In the genomic region with DNA sequence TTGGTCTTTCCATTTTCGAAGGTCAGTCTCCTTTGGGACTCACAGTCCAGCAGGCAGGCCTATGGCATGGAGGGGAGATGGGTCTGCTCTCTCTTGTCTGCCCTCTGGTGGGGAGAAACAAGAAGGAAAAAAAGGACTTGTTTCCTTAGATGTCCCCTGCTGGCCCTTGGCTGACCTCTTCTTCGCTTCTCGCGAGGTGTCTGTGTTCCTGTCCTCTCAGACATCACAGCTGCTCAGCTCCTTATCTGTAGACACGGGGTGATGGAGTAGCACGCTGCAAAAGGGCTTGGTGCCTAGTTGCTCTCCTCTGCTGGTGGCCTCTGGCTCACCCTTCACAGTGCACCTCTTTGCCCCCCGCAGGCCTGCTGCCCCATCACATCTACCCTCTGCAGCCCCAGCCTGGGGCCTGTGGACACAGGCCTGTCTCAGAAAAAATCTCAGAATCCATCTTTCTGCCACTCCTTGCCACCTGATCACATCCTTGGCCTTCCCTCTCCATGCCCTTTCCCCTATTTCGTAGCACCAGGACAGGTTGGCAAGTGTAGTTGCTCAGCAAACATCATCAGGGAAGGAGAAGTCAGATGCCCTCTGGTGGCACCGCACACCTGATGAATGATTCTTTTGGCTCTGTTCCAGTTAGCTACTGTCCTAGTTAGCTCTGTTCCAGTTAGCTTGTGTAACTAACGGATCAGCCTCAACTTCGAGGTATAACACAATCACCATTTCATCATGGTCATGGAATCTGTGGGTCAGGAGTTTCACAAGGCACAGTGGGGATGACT, we compare ENCODE assay signal across 8 cellular contexts. TPM values are rescaled to one million over a fixed set of nuclear protein-coding genes. Genes with fewer than 3 reads are reported as not detected.
DNase-seq lines count a peak whose midpoint lies in the region; ATAC-seq and TF ChIP-seq lines count a peak whose summit lies in the region.

No MANE protein-coding gene starts in this region.

- no peaks in the 10 kb centered on the region for H3F3A ChIP-seq in DOHH2 (ENCODE audit: control insufficient read depth, insufficient read depth)

- no peak overlapping the region for H3K4me3 ChIP-seq in DOHH2 (ENCODE audit: low read length)
- no peak overlapping the region for H3K4me3 ChIP-seq in right cardiac atrium (ENCODE audit: low read length)

- H3K27ac ChIP-seq in DOHH2 (ENCODE audit: low read depth, low read length) (no peak overlapping the region), RWPE1 (peak overlapping the region; percentile 34; the same call in 1 of the 2 replicates), right cardiac atrium (ENCODE audit: low read length) (peak overlapping the region; percentile 81)

- no peaks in the 10 kb centered on the region for H3K9me2 ChIP-seq in DOHH2 (replicated peaks; ENCODE audit: control insufficient read depth, low read length)

- no peak overlapping the region for H3K4me2 ChIP-seq in DOHH2 (ENCODE audit: low read length)

- no peaks in the 10 kb centered on the region for H3K79me2 ChIP-seq in DOHH2 (ENCODE audit: control insufficient read depth, low read length)

- H3K9me3 ChIP-seq in DOHH2 (ENCODE audit: control insufficient read depth, insufficient read depth, low read length) (no peaks in the 10 kb centered on the region), right cardiac atrium (ENCODE audit: control insufficient read depth, low read length) (no peaks in the 10 kb centered on the region)

- peak; percentile 89 for DNase-seq in LHCN-M2 (ENCODE audit: low read depth)
- peak; percentile 55 for DNase-seq in RWPE1 (ENCODE audit: low spot score)
- DNase-seq in astrocyte of the hippocampus (ENCODE audit: low read depth, low spot score): peak; percentile 89
- peak; percentile 87 to 92 (median 89) for DNase-seq in right cardiac atrium
- peak; percentile 80 for DNase-seq in pulmonary artery endothelial cell (ENCODE audit: low read depth, low spot score)

- POLR2A ChIA-PET in RWPE1 (lab: Yijun Ruan, JAX; ENCODE audit: low non-redundant PET): no interaction called here

- no peaks in the 10 kb centered on the region for H4K20me1 ChIP-seq in DOHH2 (ENCODE audit: control insufficient read depth, insufficient read depth, low read depth, low read length)

- CTCF ChIA-PET in RWPE1 (lab: Yijun Ruan, JAX): interaction anchor here (0.6 to 1.6 kb wide), 11 partner anchors 18 to 729 kb away, joined by 3 to 7 read pairs (median 3); no protein-coding TSS in a partner anchor

- no peaks in the 10 kb centered on the region for H3K36me3 ChIP-seq in DOHH2 (ENCODE audit: control insufficient read depth, low read length)

- 26% methylated on average over 11 of the region's 11 CpGs for WGBS in right cardiac atrium

- TF ChIP-seq CTCF in DOHH2 (IDR thresholded peaks at IDR 0.05; ENCODE audit: low read depth, low read length, poor library complexity, severe bottlenecking) (peak; percentile 84), RWPE1 (conservative IDR thresholded peaks at IDR 0.05; ENCODE audit: low read depth) (peak; percentile 69)

- no peaks in the 10 kb centered on the region for H3K27me3 ChIP-seq in DOHH2 (ENCODE audit: control insufficient read depth, low read length)
- no peaks in the 10 kb centered on the region for H3K27me3 ChIP-seq in right cardiac atrium (ENCODE audit: control insufficient read depth, insufficient read depth)

- H3K4me1 ChIP-seq in DOHH2 (ENCODE audit: control insufficient read depth, low read length) (peaks cover 9% of the 10 kb centered on the region), right cardiac atrium (ENCODE audit: control insufficient read depth, insufficient read depth, low read length) (peaks cover 7% of the 10 kb centered on the region)

- intact Hi-C loops in right cardiac atrium (cut with DNase I): loop anchor here in 3 of 4 donors (2.0 to 10.0 kb wide), 3 partner anchors 118 to 123 kb away; no protein-coding TSS in a partner anchor

- peak; percentile 97 for ATAC-seq in right cardiac atrium
- no peak for ATAC-seq in GM19351 (IDR thresholded peaks at IDR 0.05; ENCODE audit: unreplicated experiment)
- no peak for ATAC-seq in GM18861 (IDR thresholded peaks at IDR 0.05; ENCODE audit: unreplicated experiment)

RNA-seq across cellular contexts. Expression of gene AK2, which starts 18.7 kb away (rescaled TPM):
- 182 and 189 TPM in 2 replicates for total RNA-seq in LHCN-M2 (2014; rRNA removed)
- 160 TPM for polyA plus RNA-seq in LHCN-M2 (2012)
- total RNA-seq in right cardiac atrium: 100 to 1,000 TPM; 114 to 143 (median 130) TPM
- 149 TPM for polyA plus RNA-seq in right cardiac atrium
- 102 and 132 TPM in 2 replicates for total RNA-seq in pulmonary artery endothelial cell

RNA-seq across cellular contexts. Expression of gene AZIN2, which starts 25.6 kb away (rescaled TPM):
- total RNA-seq in LHCN-M2 (2014; rRNA removed): 4.9 and 5.0 TPM in 2 replicates
- polyA plus RNA-seq in LHCN-M2 (2012): 8.0 TPM
- 1 to 10 TPM; 4.1 to 7.9 (median 5.4) TPM for total RNA-seq in right cardiac atrium
- polyA plus RNA-seq in right cardiac atrium: 2.4 TPM
- 0.74 and 0.99 TPM in 2 replicates for total RNA-seq in pulmonary artery endothelial cell

Comparison
In these comparisons a context has a peak if more than half of its experiments do, and no peak if none do; other contexts are left out.
1. ATAC-seq: peak in right cardiac atrium (2 of 2); none in GM19351 (single experiment) and GM18861 (single experiment).
2. Peak in every context shown above with its lines, with median percentiles within 50 percentile points of each other: DNase-seq.